ENCODE assay signal across 9 cellular contexts in the genomic region with DNA sequence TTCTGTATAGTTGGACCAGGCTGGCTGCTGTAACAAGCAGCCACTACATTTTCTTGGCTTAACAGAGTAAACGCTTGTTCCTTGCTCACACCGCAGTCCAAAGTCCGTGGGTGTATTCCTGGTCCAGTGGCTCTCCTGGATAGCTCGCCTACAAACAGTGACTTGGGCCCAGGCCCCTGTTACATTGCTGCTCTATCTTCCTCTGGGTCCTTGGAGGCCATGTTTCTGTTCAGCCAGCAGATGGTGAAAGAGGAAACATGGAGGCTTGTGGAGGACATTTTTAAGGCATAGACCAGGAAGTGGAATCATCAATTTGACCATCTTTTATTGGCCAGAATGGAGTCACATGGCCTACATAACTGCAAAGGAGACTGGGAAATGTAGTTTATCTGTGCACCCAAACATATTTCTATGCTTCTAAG. TPM values are rescaled to one million over a fixed set of nuclear protein-coding genes. Genes with fewer than 3 reads are reported as not detected.
DNase-seq lines count a peak whose midpoint lies in the region; ATAC-seq, FAIRE-seq and TF ChIP-seq lines count a peak whose summit lies in the region.
"Had no signal": no experiment of that assay in that cellular context is flagged by ENCODE, and none has a peak within 500 bp of the region (broad histone marks: within the 10 kb centered on the region; RNA-seq: fewer than 3 reads in every experiment).

No MANE protein-coding gene starts in this region.

- H3K4me2 ChIP-seq in H1 (ENCODE audit: insufficient read depth in 1 of 2, low read depth in 2 of 2, low read length in 2 of 2) = no peak overlapping the region

- no peaks in the 10 kb centered on the region for H3K23me2 ChIP-seq in H1 (ENCODE audit: low read depth, low read length)

- peaks cover 0 to 2% (median under 1%) of the 10 kb centered on the region in 4 experiments; a peak in 2 of 7 replicates for H3K27me3 ChIP-seq in H1 (replicated peaks in 1 of 4; ENCODE audit: control insufficient read depth in 3 of 4, extremely low read depth in 1 of 4, insufficient read depth in 3 of 4, low read length in 3 of 4)

- no peak overlapping the region for H3K9ac ChIP-seq in H1 (replicated peaks in 1 of 4; ENCODE audit: extremely low read depth in 1 of 4, low read depth in 3 of 4, low read length in 3 of 4)

- H3K18ac ChIP-seq in H1 (ENCODE audit: extremely low read depth, low read length) = no peak overlapping the region

- H3K36me3 ChIP-seq in H1 (ENCODE audit: control insufficient read depth in 2 of 4, insufficient read depth in 4 of 4, low read length in 3 of 4) = no peaks in the 10 kb centered on the region

- no peak for TF ChIP-seq RAD21 in H1 (IDR thresholded peaks at IDR 0.05 in 1 of 2, conservative IDR thresholded peaks at IDR 0.05 in 1 of 2; ENCODE audit: low read depth in 2 of 2, low read length in 2 of 2)

- no peak overlapping the region for H3K56ac ChIP-seq in H1 (replicated peaks; ENCODE audit: insufficient read length, low read depth, low read length)

- no peak overlapping the region for H2BK20ac ChIP-seq in H1 (ENCODE audit: low read length)

- no peak overlapping the region for H4K91ac ChIP-seq in H1 (replicated peaks; ENCODE audit: insufficient read length, low read length)

- H3K9me3 Mint-ChIP-seq in activated CD8-positive, alpha-beta memory T cell treated with anti-CD3 and anti-CD28 coated beads, Interleukin-2, amount 10 ng/mL, durations not matched to agents 7 days and 5 days (ENCODE audit: low read depth) = no peaks in the 10 kb centered on the region

- H3K27me3 Mint-ChIP-seq in activated CD8-positive, alpha-beta memory T cell treated with anti-CD3 and anti-CD28 coated beads, Interleukin-2, amount 10 ng/mL, durations not matched to agents 7 days and 5 days = peaks cover 5% of the 10 kb centered on the region

- no peak for DNase-seq in activated CD8-positive, alpha-beta memory T cell treated with anti-CD3 and anti-CD28 coated beads, Interleukin-2, amount 10 ng/mL, durations not matched to agents 7 days and 5 days
- no peak for DNase-seq in activated CD8-positive, alpha-beta memory T cell treated with anti-CD3 and anti-CD28 coated beads for 24 hours
- DNase-seq in NCI-H82 (lab: John Stamatoyannopoulos, UW) (peak; percentile 74), H1 (ENCODE audit: low read depth in 1 of 2, low spot score in 2 of 2) (no peak), putamen (ENCODE audit: low spot score) (peak; percentile 56)
- DNase-seq in activated effector memory CD4-positive, alpha-beta T cell treated with Interleukin-2 at 50 U/mL for 16 hours = no peak
- DNase-seq in effector CD8-positive, alpha-beta T cell (lab: John Stamatoyannopoulos, UW) = no peak

- no peak overlapping the region for H3K23ac ChIP-seq in H1 (ENCODE audit: insufficient read length)

- H3K4me1 Mint-ChIP-seq in activated CD8-positive, alpha-beta memory T cell treated with anti-CD3 and anti-CD28 coated beads, Interleukin-2, amount 10 ng/mL, durations not matched to agents 7 days and 5 days = peaks cover 7% of the 10 kb centered on the region

- H2BK5ac ChIP-seq in H1 (ENCODE audit: low read depth, low read length) = no peak overlapping the region

- no peak overlapping the region for H4K5ac ChIP-seq in H1 (ENCODE audit: insufficient read length, low read depth, low read length)

- TF ChIP-seq EP300 in H1 (IDR thresholded peaks at IDR 0.05; ENCODE audit: borderline replicate concordance in 1 of 2, low read depth in 2 of 2, low read length in 2 of 2) = no peak

- H2AK5ac ChIP-seq in H1 (ENCODE audit: low read depth, low read length) = no peak overlapping the region

- no peaks in the 10 kb centered on the region for H3K9me3 ChIP-seq in H1 (ENCODE audit: insufficient read depth in 2 of 2, low read depth in 1 of 2, low read length in 1 of 2)

- no peak overlapping the region for H2BK15ac ChIP-seq in H1 (ENCODE audit: low read length)

- H3K27ac ChIP-seq in H1 (ENCODE audit: low read depth, low read length) = no peak overlapping the region
- H3K27ac ChIP-seq: C4-2B had no signal

- no peak overlapping the region for H4K8ac ChIP-seq in H1 (ENCODE audit: extremely low read depth, insufficient read depth, low read length)

- no peak overlapping the region for H2BK120ac ChIP-seq in H1 (replicated peaks; ENCODE audit: low read depth, low read length)

- H3K27ac Mint-ChIP-seq in activated CD8-positive, alpha-beta memory T cell treated with anti-CD3 and anti-CD28 coated beads, Interleukin-2, amount 10 ng/mL, durations not matched to agents 7 days and 5 days = no peak overlapping the region

- peak; percentile 58 for ATAC-seq in activated CD8-positive, alpha-beta memory T cell treated with anti-CD3 and anti-CD28 coated beads, Interleukin-2, amount 10 ng/mL, durations not matched to agents 7 days and 5 days
- no peak for ATAC-seq in GM21529 (IDR thresholded peaks at IDR 0.05; ENCODE audit: unreplicated experiment)

- no peaks in the 10 kb centered on the region for H3K79me1 ChIP-seq in H1 (ENCODE audit: low read depth, low read length)

- H3K4me3 ChIP-seq in H1 (ENCODE audit: extremely low read depth in 1 of 4, insufficient read depth in 2 of 4, low read depth in 3 of 4, low read length in 4 of 4) = no peak overlapping the region

- no peak for TF ChIP-seq CTCF in H1 (IDR thresholded peaks at IDR 0.05; ENCODE audit: control extremely low read depth in 1 of 3, insufficient read depth in 1 of 3, low read depth in 1 of 3, low read length in 3 of 3)

- POLR2A ChIA-PET in H1 (lab: Charles Lee; ENCODE audit: partially characterized antibody) = no interaction called here

- H3K14ac ChIP-seq in H1 (ENCODE audit: insufficient read length) = no peak overlapping the region

- H4K20me1 ChIP-seq in H1 (replicated peaks in 1 of 2; ENCODE audit: control insufficient read depth in 1 of 2, insufficient read depth in 2 of 2, low read length in 2 of 2) = no peaks in the 10 kb centered on the region

- no peak for TF ChIP-seq POLR2A in H1 (IDR thresholded peaks at IDR 0.05; ENCODE audit: control extremely low read depth in 1 of 2, low read depth in 2 of 2, low read length in 2 of 2)

- peak; percentile 77 for FAIRE-seq in H1 (lab: Jason Lieb, UNC)

- CTCF ChIA-PET in activated CD8-positive, alpha-beta memory T cell treated with anti-CD3 and anti-CD28 coated beads, Interleukin-2, amount 10 ng/mL, durations not matched to agents 7 days and 5 days (lab: Charles Lee) = interaction anchor here (1.6 kb wide), 1 partner anchor 83 kb away, joined by 3 read pairs; no protein-coding TSS in a partner anchor
- CTCF ChIA-PET in H1 (lab: Charles Lee; ENCODE audit: partially characterized antibody) = interaction anchor here (0.9 to 1.8 kb wide), 2 partner anchors 11 to 104 kb away, joined by 3 to 9 read pairs; no protein-coding TSS in a partner anchor

- H3K4me1 ChIP-seq in H1 (replicated peaks in 1 of 4; ENCODE audit: control insufficient read depth in 3 of 4, insufficient read depth in 4 of 4, low read length in 3 of 4) = no peaks in the 10 kb centered on the region

- H2AFZ ChIP-seq in H1 (ENCODE audit: low read length) = peak overlapping the region; percentile 71; the same call in 1 of the 2 replicates

- H3K4ac ChIP-seq in H1 (replicated peaks; ENCODE audit: insufficient read length, low read depth, low read length) = no peak overlapping the region

- 87% methylated on average over 4 of the region's 4 CpGs; no CpG with 5 or more reads in 1 of the 2 experiments for WGBS in H1 (ENCODE audit: extremely low coverage in 1 of 2, insufficient coverage in 1 of 2, insufficient read length in 1 of 2, insufficient replicate concordance in 2 of 2, low coverage in 1 of 2, low lambda C conversion rate in 2 of 2, missing lambda C conversion rate in 1 of 2), 2 experiments

- no peaks in the 10 kb centered on the region for H3K36me3 Mint-ChIP-seq in activated CD8-positive, alpha-beta memory T cell treated with anti-CD3 and anti-CD28 coated beads, Interleukin-2, amount 10 ng/mL, durations not matched to agents 7 days and 5 days

- no peak overlapping the region for H3K4me3 Mint-ChIP-seq in activated CD8-positive, alpha-beta memory T cell treated with anti-CD3 and anti-CD28 coated beads, Interleukin-2, amount 10 ng/mL, durations not matched to agents 7 days and 5 days

- H2BK12ac ChIP-seq in H1 (ENCODE audit: low read depth, low read length) = no peak overlapping the region

- H3K79me2 ChIP-seq in H1 (ENCODE audit: control insufficient read depth in 1 of 2, insufficient read depth in 2 of 2, low read length in 2 of 2) = no peaks in the 10 kb centered on the region

TF ChIP-seq in H1, 55 proteins besides CTCF, POLR2A, EP300 and RAD21:
- TF ChIP-seq SIX5 (IDR thresholded peaks at IDR 0.05; ENCODE audit: low read depth, low read length) (peak; percentile 64), CHD2 (IDR thresholded peaks at IDR 0.05; ENCODE audit: low read length) (no peak), YY1 (IDR thresholded peaks at IDR 0.05; ENCODE audit: low read depth, low read length) (peak; percentile 87)
- TF ChIP-seq, protein P1, sequence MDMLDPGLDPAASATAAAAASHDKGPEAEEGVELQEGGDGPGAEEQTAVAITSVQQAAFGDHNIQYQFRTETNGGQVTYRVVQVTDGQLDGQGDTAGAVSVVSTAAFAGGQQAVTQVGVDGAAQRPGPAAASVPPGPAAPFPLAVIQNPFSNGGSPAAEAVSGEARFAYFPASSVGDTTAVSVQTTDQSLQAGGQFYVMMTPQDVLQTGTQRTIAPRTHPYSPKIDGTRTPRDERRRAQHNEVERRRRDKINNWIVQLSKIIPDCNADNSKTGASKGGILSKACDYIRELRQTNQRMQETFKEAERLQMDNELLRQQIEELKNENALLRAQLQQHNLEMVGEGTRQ (IDR thresholded peaks at IDR 0.05; ENCODE audit: low read length) = peak; percentile 80
TF ChIP-seq in H1: peak in this region for 3.

RNA-seq across cellular contexts. Expression of a gene that starts 55.1 kb away (rescaled TPM):
- not detected for total RNA-seq in activated CD8-positive, alpha-beta memory T cell treated with anti-CD3 and anti-CD28 coated beads, Interleukin-2, amount 10 ng/mL, durations not matched to agents 7 days and 5 days
- 2.8 and 3.6 TPM in 2 replicates for total RNA-seq in H1 (2021; fragmentation: NEBNext Ultra II Directional; extraction: Animal tissue kit (Norgen Biotek cat#: 25700))
- 1.2 and 2.6 TPM in 2 replicates for polyA plus RNA-seq in H1 (2011; rRNA removed)
- 2.7 TPM for polyA plus RNA-seq in H1 (2011; cell fraction: cytosol; rRNA removed)
- 12.0 TPM for polyA plus RNA-seq in H1 (2011; cell fraction: nucleus; rRNA removed)
- polyA plus RNA-seq in H1 (2012, experiment 1 of 2) = 2.1 to 2.4 TPM (median 2.3 TPM) in 4 replicates
- 0.88 TPM for polyA plus RNA-seq in H1 (2012, experiment 2 of 2)
- polyA plus RNA-seq in H1 (2013, experiment 1 of 2) = 2.2 TPM
- 2.4 TPM for polyA plus RNA-seq in H1 (2013, experiment 2 of 2)
- 1.7 and 4.0 TPM in 2 replicates for polyA minus RNA-seq in H1 (2011; rRNA and poly(A)+ RNA removed)
- polyA minus RNA-seq in H1 (2011; cell fraction: cytosol; rRNA and poly(A)+ RNA removed) = 4.5 TPM
- 3.3 TPM for polyA minus RNA-seq in H1 (2011; cell fraction: nucleus; rRNA and poly(A)+ RNA removed)

Comparison
In these comparisons a context has a peak if more than half of its experiments do, and no peak if none do; other contexts are left out.
1. DNase-seq: peak in NCI-H82 (single experiment) and putamen (single experiment); none in activated CD8-positive, alpha-beta memory T cell treated with anti-CD3 and anti-CD28 coated beads, Interleukin-2, amount 10 ng/mL, durations not matched to agents 7 days and 5 days (single experiment), activated CD8-positive, alpha-beta memory T cell treated with anti-CD3 and anti-CD28 coated beads for 24 hours (single experiment), H1 (0 of 2), activated effector memory CD4-positive, alpha-beta T cell treated with Interleukin-2 at 50 U/mL for 16 hours (single experiment) and effector CD8-positive, alpha-beta T cell (single experiment).